Comparison of ENCODE assay signal across 22 cellular contexts in the genomic region with DNA sequence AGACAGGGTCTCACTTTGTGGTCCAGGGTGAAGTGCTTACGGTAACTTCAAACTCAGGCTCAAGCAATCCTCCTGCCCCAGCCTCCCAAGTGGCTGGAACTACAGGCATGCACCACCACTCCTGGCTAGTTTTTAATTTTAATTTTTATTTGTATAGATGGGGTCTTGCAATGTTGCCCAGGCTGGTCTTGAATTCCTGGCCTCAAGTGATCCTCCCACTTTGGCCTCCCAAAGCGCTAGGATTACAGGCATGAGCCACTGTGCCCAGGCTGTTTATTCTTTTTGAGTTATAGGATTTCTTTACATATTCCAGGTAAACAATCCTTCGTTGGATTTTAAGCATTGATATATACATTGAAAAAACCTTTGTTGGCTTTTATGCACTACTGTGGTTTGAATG. TPM values are rescaled to one million over a fixed set of nuclear protein-coding genes. Genes with fewer than 3 reads are reported as not detected.
DNase-seq lines count a peak whose midpoint lies in the region; ATAC-seq, FAIRE-seq and TF ChIP-seq lines count a peak whose summit lies in the region.
"Had no signal": no experiment of that assay in that cellular context is flagged by ENCODE, and none has a peak within 500 bp of the region (broad histone marks: within the 10 kb centered on the region; RNA-seq: fewer than 3 reads in every experiment).

No MANE protein-coding gene starts in this region.

- TF ChIP-seq RAD21 in HepG2 (CRISPR knock-in tag; IDR thresholded peaks at IDR 0.05) = no peak
- no peak for TF ChIP-seq RAD21 in K562 (CRISPR knock-in tag; conservative IDR thresholded peaks at IDR 0.05 in 1 of 2, IDR thresholded peaks at IDR 0.05 in 1 of 2)

- H3K9me3 ChIP-seq in HepG2 (ENCODE audit: low read length) (no peaks in the 10 kb centered on the region), right lobe of liver (no peaks in the 10 kb centered on the region), K562 (replicated peaks; ENCODE audit: control insufficient read depth, insufficient read depth, low read depth, low read length) (no peaks in the 10 kb centered on the region), uterus (no peaks in the 10 kb centered on the region)
- H3K9me3 ChIP-seq: A549, Caco-2 had no signal

- TF ChIP-seq POLR2A in HepG2 (IDR thresholded peaks at IDR 0.05; ENCODE audit: insufficient read depth in 1 of 2, low read depth in 2 of 2, low read length in 2 of 2) (no peak), right lobe of liver (IDR thresholded peaks at IDR 0.05) (no peak), K562 (conservative IDR thresholded peaks at IDR 0.05) (no peak), uterus (IDR thresholded peaks at IDR 0.05) (no peak)

- DNase-seq in HepG2 (ENCODE audit: low spot score) (no peak), right lobe of liver (no peak), K562 (ENCODE audit: extremely low read depth in 1 of 4, low spot score in 3 of 4) (no peak), uterus (no peak), GM10248 (ENCODE audit: extremely low spot score) (no peak)
- DNase-seq: AML-193; Caco-2; Calu3; CD4-positive, alpha-beta T cell; CD8-positive, alpha-beta T cell; DMS79 treated with DMSO at 0.1 percent for 48 hours; GF-D8 had no signal

- H3K9ac ChIP-seq in HepG2 (ENCODE audit: insufficient read depth, low read depth, low read length) = no peak overlapping the region
- no peak overlapping the region for H3K9ac ChIP-seq in K562 (ENCODE audit: insufficient read depth in 1 of 2, low read depth in 2 of 2, low read length in 2 of 2)
- H3K9ac ChIP-seq: BLaER1 treated with 17β-estradiol and CSF1 and Interleukin-3, amounts not matched to agents 10 nM and 100 nM had no signal

- in situ Hi-C loops in HepG2 (cut with HindIII; ENCODE audit: extremely low pct_ligation_motif_present, low pct_unique_long_range_greater_than_20kb) (no loop called here), K562 (cut with MboI) (no loop called here)

- H3K4me3 ChIP-seq in HepG2 (replicated peaks in 1 of 3; ENCODE audit: insufficient read depth in 1 of 3, low read depth in 2 of 3, low read length in 3 of 3) (no peak overlapping the region), right lobe of liver (no peak overlapping the region), K562 (no peak overlapping the region), uterus (no peak overlapping the region)
- H3K4me3 ChIP-seq: A549; BLaER1 treated with 17β-estradiol and CSF1 and Interleukin-3, amounts not matched to agents 10 nM and 100 nM; GM12878 had no signal

- H3K4me1 ChIP-seq in HepG2 (ENCODE audit: insufficient read depth, low read length) = no peaks in the 10 kb centered on the region
- no peaks in the 10 kb centered on the region for H3K4me1 ChIP-seq in right lobe of liver
- peaks cover 0 to 5% of the 10 kb centered on the region in 2 experiments; a peak in 1 of 5 replicates for H3K4me1 ChIP-seq in K562 (replicated peaks in 1 of 2; ENCODE audit: control insufficient read depth in 2 of 2, insufficient read depth in 2 of 2, low read length in 2 of 2)
- peaks cover 0 to 7% of the 10 kb centered on the region in 2 donors for H3K4me1 ChIP-seq in uterus
- H3K4me1 ChIP-seq: A549, Caco-2 had no signal

- FAIRE-seq in HepG2 (lab: Jason Lieb, UNC) (no peak), K562 (lab: Jason Lieb, UNC) (no peak)
- FAIRE-seq: A549, D721Med, G401.6, GM12878, GM12892, GM18507 had no signal

- WGBS in HepG2 (ENCODE audit: low lambda C conversion rate) = 30% methylated on average over 3 of the region's 3 CpGs
- 93% methylated on average over 3 of the region's 3 CpGs for WGBS in right lobe of liver (ENCODE audit: insufficient coverage, low coverage, low lambda C conversion rate, missing lambda C conversion rate)
- WGBS in K562 (ENCODE audit: insufficient coverage, low coverage, missing lambda C conversion rate) = 92% methylated on average over 3 of the region's 3 CpGs

- no peaks in the 10 kb centered on the region for H3K79me2 ChIP-seq in HepG2 (ENCODE audit: insufficient read depth, low read length)
- no peaks in the 10 kb centered on the region for H3K79me2 ChIP-seq in K562 (ENCODE audit: control insufficient read depth, insufficient read depth, low read length)

- POLR2A ChIA-PET in HepG2 (lab: Yijun Ruan, JAX) (no interaction called here), K562 (lab: Yijun Ruan, JAX) (interaction anchor here (1.3 kb wide), 1 partner anchor 8 kb away, joined by 5 read pairs; no protein-coding TSS in a partner anchor), GM10248 (lab: Yijun Ruan, JAX) (no interaction called here)

- BruUV-seq in HepG2 (replicated peaks; lab: Mats Ljungman, UMichigan) (no TSS peak), K562 (replicated peaks; lab: Mats Ljungman, UMichigan) (no TSS peak)

- intact Hi-C loops in HepG2 (cut with micrococcal nuclease; ENCODE audit: unreplicated experiment) (no loop called here), right lobe of liver (cut with DNase I) (no loop called here), K562 (cut with micrococcal nuclease) (no loop called here), uterus (cut with DNase I; ENCODE audit: low total_unique reads) (no loop called here)

- no peak overlapping the region for H3K4me2 ChIP-seq in HepG2 (ENCODE audit: low read depth, low read length)
- H3K4me2 ChIP-seq in K562 (ENCODE audit: insufficient read depth, low read length) = no peak overlapping the region
- H3K4me2 ChIP-seq: A549 had no signal

- ATAC-seq in HepG2 (no peak), right lobe of liver (no peak), K562 (no peak), GM19455 (IDR thresholded peaks at IDR 0.05; ENCODE audit: unreplicated experiment) (no peak)
- ATAC-seq: A549; CD8-positive, alpha-beta T cell; GM12878 had no signal

- H3K27me3 ChIP-seq in HepG2 (ENCODE audit: control insufficient read depth in 1 of 2, insufficient read depth in 2 of 2, low read length in 2 of 2) = peaks cover 0 to 11% of the 10 kb centered on the region in 2 experiments; a peak in 3 of 5 replicates
- H3K27me3 ChIP-seq in right lobe of liver = no peaks in the 10 kb centered on the region
- H3K27me3 ChIP-seq in K562 (ENCODE audit: control insufficient read depth in 2 of 2, insufficient read depth in 2 of 2, low read length in 2 of 2) = no peaks in the 10 kb centered on the region
- no peaks in the 10 kb centered on the region for H3K27me3 ChIP-seq in uterus

- H2AFZ ChIP-seq in HepG2 (ENCODE audit: low read length) = no peak overlapping the region
- no peak overlapping the region for H2AFZ ChIP-seq in K562 (ENCODE audit: low read depth, low read length)

- H3K36me3 ChIP-seq in HepG2 (replicated peaks in 1 of 2; ENCODE audit: control insufficient read depth in 1 of 2, insufficient read depth in 2 of 2, low read length in 2 of 2) (no peaks in the 10 kb centered on the region), right lobe of liver (no peaks in the 10 kb centered on the region), K562 (ENCODE audit: control insufficient read depth, insufficient read depth, low read length) (no peaks in the 10 kb centered on the region), uterus (no peaks in the 10 kb centered on the region)
- H3K36me3 ChIP-seq: BLaER1 treated with 17β-estradiol and CSF1 and Interleukin-3, amounts not matched to agents 10 nM and 100 nM had no signal

- H3K27ac ChIP-seq in HepG2 (ENCODE audit: extremely low read length, insufficient read depth, low read length) = no peak overlapping the region
- no peak overlapping the region for H3K27ac ChIP-seq in right lobe of liver
- no peak overlapping the region for H3K27ac ChIP-seq in K562 (ENCODE audit: extremely low read depth, low read depth, low read length)
- H3K27ac ChIP-seq in uterus = peak overlapping the region; percentile 92 to 98
- H3K27ac ChIP-seq: 22Rv1; A549; BLaER1 treated with 17β-estradiol and CSF1 and Interleukin-3, amounts not matched to agents 10 nM and 100 nM; C4-2B had no signal

- TF ChIP-seq EP300 in HepG2 (IDR thresholded peaks at IDR 0.05; ENCODE audit: low read depth in 2 of 2, low read length in 2 of 2) = no peak
- TF ChIP-seq EP300 in HepG2 (CRISPR knock-in tag; IDR thresholded peaks at IDR 0.05; ENCODE audit: borderline replicate concordance) = no peak
- TF ChIP-seq EP300 in K562 (IDR thresholded peaks at IDR 0.05; ENCODE audit: low read length) = no peak

- H4K20me1 ChIP-seq in HepG2 (ENCODE audit: insufficient read depth, low read length) = no peaks in the 10 kb centered on the region
- H4K20me1 ChIP-seq in K562 (replicated peaks; ENCODE audit: control insufficient read depth, insufficient read depth, low read length) = no peaks in the 10 kb centered on the region
- H4K20me1 ChIP-seq: BLaER1 treated with 17β-estradiol and CSF1 and Interleukin-3, amounts not matched to agents 10 nM and 100 nM had no signal

- TF ChIP-seq CTCF in HepG2 (CRISPR knock-in tag; IDR thresholded peaks at IDR 0.05) (no peak), right lobe of liver (IDR thresholded peaks at IDR 0.05) (no peak), K562 (IDR thresholded peaks at IDR 0.05 in 2 of 3, conservative IDR thresholded peaks at IDR 0.05 in 1 of 3; ENCODE audit: insufficient read depth in 2 of 3, low read depth in 1 of 3, low read length in 3 of 3) (no peak), uterus (IDR thresholded peaks at IDR 0.05) (no peak), GM10248 (IDR thresholded peaks at IDR 0.05; ENCODE audit: control extremely low read depth, extremely low read depth, low read depth, missing control alignments) (no peak)

- CTCF ChIA-PET in HepG2 (lab: Yijun Ruan, JAX; ENCODE audit: low intra/inter-chr PET ratio, low total read pairs) (no interaction called here), K562 (lab: Yijun Ruan, JAX; ENCODE audit: low intra/inter-chr PET ratio) (no interaction called here), GM10248 (lab: Yijun Ruan, JAX) (interaction anchor here (1.2 to 1.5 kb wide), 2 partner anchors 9 to 503 kb away, joined by 3 read pairs; no protein-coding TSS in a partner anchor)

- H3K9me1 ChIP-seq in K562 (ENCODE audit: control insufficient read depth, insufficient read depth, low read length) = no peaks in the 10 kb centered on the region

RNA-seq across cellular contexts. Expression of gene SOCS2, which starts 26.7 kb away (rescaled TPM):
- total RNA-seq in HepG2 (2016; rRNA removed; fragmentation: Illumina TruSeq; extraction: Trizol) (1.5 and 2.4 TPM in 2 replicates), right lobe of liver (10 to 100 TPM in 4 of 6 experiments, 1 to 10 TPM in 1, under 1 TPM in 1; 0.75 to 17.4 (median 12.7) TPM), K562 (2014; rRNA removed) (140 and 162 TPM in 2 replicates), K562 (2014; rRNA removed; fragmentation: Illumina TruSeq; extraction: Trizol) (95.8 and 106 TPM in 2 replicates), K562 (2015; rRNA removed; fragmentation: Illumina TruSeq; extraction: Trizol) (144 and 150 TPM in 2 replicates), K562 (2021) (90.4 and 92.2 TPM in 2 replicates), uterus (100 to 1,000 TPM in 2 of 4 donors, 10 to 100 TPM in 2; 55.0 to 345 (median 112) TPM)
- 0.53 and 0.61 TPM in 2 replicates for total RNA-seq in HepG2 (2016; cell fraction: cytosol; rRNA removed; fragmentation: Illumina TruSeq; extraction: Trizol; ENCODE audit: low read depth)
- 1.4 and 1.9 TPM in 2 replicates for total RNA-seq in HepG2 (2016; cell fraction: insoluble cytoplasmic fraction; rRNA removed; fragmentation: Illumina TruSeq; extraction: Trizol)
- total RNA-seq in HepG2 (2016; cell fraction: membrane; rRNA removed; fragmentation: Illumina TruSeq; extraction: Trizol) = 1.4 and 2.1 TPM in 2 replicates
- 3.1 and 4.0 TPM in 2 replicates for total RNA-seq in HepG2 (2016; cell fraction: nucleus; rRNA removed; fragmentation: Illumina TruSeq; extraction: Trizol)
- polyA plus RNA-seq in HepG2 (2011; rRNA removed) (0.62 and 0.89 TPM in 2 replicates), K562 (2011; rRNA removed) (95.5 and 98.7 TPM in 2 replicates), K562 (2014; fragmentation: Illumina TruSeq; extraction: Trizol) (122 and 149 TPM in 2 replicates), K562 (2014; fragmentation: Nextera tagmentation; extraction: Ambion mirVana) (10 to 100 TPM; 37.0 to 37.8 TPM), K562 (2014; rRNA removed) (135 and 156 TPM in 2 replicates)
- polyA plus RNA-seq in HepG2 (2011; cell fraction: cytosol; rRNA removed) = 0.51 and 0.54 TPM in 2 replicates
- polyA plus RNA-seq in HepG2 (2011; cell fraction: nucleus; rRNA removed) = 1.6 and 1.9 TPM in 2 replicates
- 0.39 and 0.57 TPM in 2 replicates for polyA plus RNA-seq in HepG2 (2012)
- polyA plus RNA-seq in HepG2 (2016; cell fraction: cytosol; fragmentation: Illumina TruSeq; extraction: Trizol; ENCODE audit: low read depth) = 0.50 and 0.75 TPM in 2 replicates
- polyA plus RNA-seq in HepG2 (2016; cell fraction: insoluble cytoplasmic fraction; fragmentation: Illumina TruSeq; extraction: Trizol; ENCODE audit: low read depth) = 2.4 and 2.5 TPM in 2 replicates
- 2.0 and 2.7 TPM in 2 replicates for polyA plus RNA-seq in HepG2 (2016; cell fraction: membrane; fragmentation: Illumina TruSeq; extraction: Trizol; ENCODE audit: low read depth)
- 4.5 and 5.6 TPM in 2 replicates for polyA plus RNA-seq in HepG2 (2016; cell fraction: nucleus; fragmentation: Illumina TruSeq; extraction: Trizol; ENCODE audit: insufficient read depth, low read depth)
- 0.60 and 0.96 TPM in 2 replicates for polyA minus RNA-seq in HepG2 (2011; rRNA and poly(A)+ RNA removed; ENCODE audit: low replicate concordance)
- polyA minus RNA-seq in HepG2 (2011; cell fraction: cytosol; rRNA and poly(A)+ RNA removed) = 1.2 TPM in 1 of 2 replicates, not detected in the other
- polyA minus RNA-seq in HepG2 (2011; cell fraction: nucleus; rRNA and poly(A)+ RNA removed) = 1.8 and 1.9 TPM in 2 replicates
- 86.5 and 141 TPM in 2 replicates for total RNA-seq in K562 (2011; cell fraction: chromatin; rRNA removed; ENCODE audit: low replicate concordance)
- total RNA-seq in K562 (2011; cell fraction: nucleolus; rRNA removed) = 70.0 and 75.7 TPM in 2 replicates
- total RNA-seq in K562 (2011; cell fraction: nucleoplasm; rRNA removed) = 87.0 and 111 TPM in 2 replicates
- 78.1 and 92.3 TPM in 2 replicates for polyA plus RNA-seq in K562 (2011; cell fraction: cytosol; rRNA removed)
- polyA plus RNA-seq in K562 (2011; cell fraction: nucleus; rRNA removed) = 131 and 154 TPM in 2 replicates
- 96.0 and 204 TPM in 2 replicates for polyA plus RNA-seq in K562 (2012)
- 49.6 and 59.2 TPM in 2 replicates for polyA minus RNA-seq in K562 (2011; rRNA and poly(A)+ RNA removed)
- 41.8 and 47.4 TPM in 2 replicates for polyA minus RNA-seq in K562 (2011; cell fraction: cytosol; rRNA and poly(A)+ RNA removed)
- 58.6 and 82.4 TPM in 2 replicates for polyA minus RNA-seq in K562 (2011; cell fraction: nucleus; rRNA and poly(A)+ RNA removed)

Comparison
In these comparisons a context has a peak if more than half of its experiments do, and no peak if none do; other contexts are left out.
1. H3K27ac ChIP-seq: peak in uterus (2 of 2); none in HepG2 (single experiment), right lobe of liver (0 of 3) and K562 (single experiment).
2. Of the 241 proteins assayed by ChIP-seq in both HepG2 and K562: peak only in HepG2: none; only in K562: ZBTB33; in both: ZNF121; in neither: 239.